21 cellular contexts compared by ENCODE assay signal in genomic region chr5:27742805-27743204, GRCh38.
DNase-seq lines count a peak whose midpoint lies in the region; ATAC-seq and TF ChIP-seq lines count a peak whose summit lies in the region.
"Had no signal": no experiment of that assay in that cellular context is flagged by ENCODE, and none has a peak within 500 bp of the region (broad histone marks: within the 10 kb centered on the region; RNA-seq: fewer than 3 reads in every experiment).

No MANE protein-coding gene starts in this region.

- H3K9ac ChIP-seq in SU-DHL-6 (ENCODE audit: low read length) = no peak overlapping the region
- H3K9ac ChIP-seq in neuronal stem cell (ENCODE audit: low read depth, low read length, poor library complexity) = no peak overlapping the region
- H3K9ac ChIP-seq: GM23248 had no signal

- H3K4me3 ChIP-seq in GM23338 (no peak overlapping the region), SU-DHL-6 (ENCODE audit: insufficient read depth, low read length, poor library complexity, severe bottlenecking) (no peak overlapping the region), neuronal stem cell (ENCODE audit: low read length in 2 of 2) (no peak overlapping the region)
- H3K4me3 ChIP-seq: GM23248 had no signal

- H3K4me1 ChIP-seq in GM23338 (ENCODE audit: insufficient read depth) (no peaks in the 10 kb centered on the region), neuronal stem cell (ENCODE audit: control insufficient read depth in 2 of 2, insufficient read depth in 1 of 2, low read depth in 1 of 2, low read length in 2 of 2) (no peaks in the 10 kb centered on the region)
- H3K4me1 ChIP-seq: BE2C had no signal

- ATAC-seq in GM23338 (no peak), GM21825 (IDR thresholded peaks at IDR 0.05; ENCODE audit: unreplicated experiment) (no peak)

- no peak overlapping the region for H2AK5ac ChIP-seq in neuronal stem cell (ENCODE audit: low read depth, low read length)

- no peak overlapping the region for H2BK120ac ChIP-seq in neuronal stem cell (ENCODE audit: low read depth, low read length)

- no peak overlapping the region for H4K91ac ChIP-seq in neuronal stem cell (ENCODE audit: low read depth, low read length, poor library complexity)

- intact Hi-C loops in posterior vena cava (cut with DNase I) = no loop called here

- H3K4me2 ChIP-seq in GM23338 (no peak overlapping the region), SU-DHL-6 (ENCODE audit: low read depth, low read length, poor library complexity, severe bottlenecking) (no peak overlapping the region), neuronal stem cell (ENCODE audit: insufficient read depth, low read length, poor library complexity, severe bottlenecking) (no peak overlapping the region)

- H3K9me2 ChIP-seq in GM23338 (ENCODE audit: insufficient read depth) (no peaks in the 10 kb centered on the region), SU-DHL-6 (replicated peaks; ENCODE audit: insufficient read depth, low read length) (no peaks in the 10 kb centered on the region)

- no peak overlapping the region for H3K4ac ChIP-seq in neuronal stem cell (ENCODE audit: low read length)

- no peaks in the 10 kb centered on the region for H3K79me1 ChIP-seq in neuronal stem cell (ENCODE audit: low read depth, low read length)

- H3K4me1 Mint-ChIP-seq in GM23338 = no peaks in the 10 kb centered on the region
- H3K4me1 Mint-ChIP-seq: CD4-positive, CD25-positive, alpha-beta regulatory T cell; CD8-positive, alpha-beta memory T cell; IgD-negative memory B cell had no signal

- H3K36me3 ChIP-seq in GM23338 (ENCODE audit: insufficient read depth) (no peaks in the 10 kb centered on the region), SU-DHL-6 (ENCODE audit: low read length) (no peaks in the 10 kb centered on the region), neuronal stem cell (replicated peaks in 1 of 2; ENCODE audit: control insufficient read depth in 2 of 2, insufficient read depth in 2 of 2, low read length in 2 of 2) (no peaks in the 10 kb centered on the region)
- H3K36me3 ChIP-seq: BE2C had no signal

- no peaks in the 10 kb centered on the region for H3K27me3 ChIP-seq in GM23338 (ENCODE audit: insufficient read depth)
- H3K27me3 ChIP-seq in SU-DHL-6 (ENCODE audit: low read length) = no peaks in the 10 kb centered on the region
- no peaks in the 10 kb centered on the region for H3K27me3 ChIP-seq in neuronal stem cell (ENCODE audit: control insufficient read depth in 3 of 3, insufficient read depth in 3 of 3, low read depth in 1 of 3, low read length in 3 of 3)
- H3K27me3 ChIP-seq: BE2C had no signal

- TF ChIP-seq CTCF in GM10266 (IDR thresholded peaks at IDR 0.05; ENCODE audit: control insufficient read depth, insufficient read depth, low read depth, missing control alignments) = no peak
- no peak for TF ChIP-seq CTCF in GM23338 (conservative IDR thresholded peaks at IDR 0.05; ENCODE audit: low read depth in 2 of 2)
- no peak for TF ChIP-seq CTCF in SU-DHL-6 (IDR thresholded peaks at IDR 0.05; ENCODE audit: insufficient read depth, low read length, poor library complexity, severe bottlenecking)

- no peak overlapping the region for H3K18ac ChIP-seq in neuronal stem cell (ENCODE audit: low read length)

- no CpG with 5 or more reads among the region's 6 CpGs for WGBS in neuronal stem cell (ENCODE audit: extremely low coverage in 2 of 2, insufficient read length in 2 of 2, insufficient replicate concordance in 1 of 2), 2 donors

- no peak overlapping the region for H3K4me3 Mint-ChIP-seq in GM23338
- H3K4me3 Mint-ChIP-seq: CD4-positive, CD25-positive, alpha-beta regulatory T cell; CD8-positive, alpha-beta memory T cell; IgD-negative memory B cell had no signal

- no peak overlapping the region for H3K14ac ChIP-seq in neuronal stem cell (ENCODE audit: low read length)

- H3K27ac Mint-ChIP-seq in GM23338 = no peak overlapping the region
- H3K27ac Mint-ChIP-seq: CD4-positive, CD25-positive, alpha-beta regulatory T cell; CD8-positive, alpha-beta memory T cell; IgD-negative memory B cell had no signal

- peaks cover 8% of the 10 kb centered on the region; the same call in 1 of the 3 replicates for H3K9me3 Mint-ChIP-seq in GM23338

- H4K20me1 ChIP-seq in GM23338 (replicated peaks; ENCODE audit: insufficient read depth) (no peaks in the 10 kb centered on the region), SU-DHL-6 (ENCODE audit: low read depth, low read length) (no peaks in the 10 kb centered on the region)

- H2BK15ac ChIP-seq in neuronal stem cell (ENCODE audit: low read length) = no peak overlapping the region

- H3K9me3 ChIP-seq in SU-DHL-6 (ENCODE audit: insufficient read depth, low read length) (no peaks in the 10 kb centered on the region), neuronal stem cell (replicated peaks in 1 of 2; ENCODE audit: control insufficient read depth in 2 of 2, insufficient read depth in 1 of 2, low read depth in 1 of 2, low read length in 2 of 2) (no peaks in the 10 kb centered on the region)
- H3K9me3 ChIP-seq: BE2C had no signal

- H3K79me2 ChIP-seq in GM23338 (replicated peaks; ENCODE audit: insufficient read depth) (no peaks in the 10 kb centered on the region), SU-DHL-6 (ENCODE audit: insufficient read depth, low read length) (no peaks in the 10 kb centered on the region)

- no peak overlapping the region for H2BK12ac ChIP-seq in neuronal stem cell (ENCODE audit: low read length)

- no peak overlapping the region for H2BK5ac ChIP-seq in neuronal stem cell (ENCODE audit: low read length)

- H3K27ac ChIP-seq in GM23338 (ENCODE audit: low read depth) (no peak overlapping the region), SU-DHL-6 (ENCODE audit: low read depth, low read length) (no peak overlapping the region), neuronal stem cell (replicated peaks; ENCODE audit: low read length) (no peak overlapping the region)
- H3K27ac ChIP-seq: GM23248, HL-60 had no signal

- H3F3A ChIP-seq in GM23338 (replicated peaks; ENCODE audit: low read depth) (no peaks in the 10 kb centered on the region), SU-DHL-6 (ENCODE audit: insufficient read depth) (no peaks in the 10 kb centered on the region)

- H3K27me3 Mint-ChIP-seq in GM23338 (ENCODE audit: insufficient read depth, low read depth, poor library complexity) = peaks cover 2% of the 10 kb centered on the region
- H3K27me3 Mint-ChIP-seq: CD4-positive, CD25-positive, alpha-beta regulatory T cell; CD8-positive, alpha-beta memory T cell; IgD-negative memory B cell had no signal

- H3K36me3 Mint-ChIP-seq in GM23338 (ENCODE audit: low read depth) = 0 out of 3 replicates have a peak, but pooled peaks cover 3% of the 10 kb centered on the region
- H3K36me3 Mint-ChIP-seq: CD4-positive, CD25-positive, alpha-beta regulatory T cell; CD8-positive, alpha-beta memory T cell had no signal

- H2AFZ ChIP-seq in GM23338 = peak overlapping the region; percentile 29; the same call in 1 of the 2 replicates
- H2AFZ ChIP-seq in SU-DHL-6 (ENCODE audit: low read depth, low read length, severe bottlenecking) = peak overlapping the region; percentile 61
- peak overlapping the region; percentile 48 for H2AFZ ChIP-seq in neuronal stem cell (ENCODE audit: low read length)
- H2AFZ ChIP-seq: GM23248 had no signal

- no peak overlapping the region for H3K23ac ChIP-seq in neuronal stem cell (ENCODE audit: low read depth, low read length, poor library complexity)

- H4K8ac ChIP-seq in neuronal stem cell (ENCODE audit: low read depth, low read length) = no peak overlapping the region

- DNase-seq in GM10266 (ENCODE audit: extremely low spot score) = peak; percentile 4
- DNase-seq in GM23338 (ENCODE audit: low spot score) = no peak
- DNase-seq in neuronal stem cell (ENCODE audit: low spot score) = no peak
- no peak for DNase-seq in posterior vena cava (ENCODE audit: low spot score)
- no peak for DNase-seq in activated CD8-positive, alpha-beta memory T cell treated with anti-CD3 and anti-CD28 coated beads, Interleukin-2, amount 50 U/mL, for 48 hours
- DNase-seq: ACHN; BE2C; C1 segment of cervical spinal cord; CD4-positive, CD25-positive, alpha-beta regulatory T cell; CD8-positive, alpha-beta memory T cell; COR-L47; DMS 273 treated with DMSO at 0.1 percent for 48 hours; DMS53; DND-41; EL; GM23248; HCEC 1CT had no signal

TF ChIP-seq in GM23338, 12 proteins besides CTCF, POLR2A, EP300 and RAD21 (continues in another document):
- TF ChIP-seq ETS1 (IDR thresholded peaks at IDR 0.05) (no peak), JUNB (IDR thresholded peaks at IDR 0.05; ENCODE audit: unreplicated experiment) (no peak), NANOG (IDR thresholded peaks at IDR 0.05; ENCODE audit: borderline replicate concordance) (no peak), REST (IDR thresholded peaks at IDR 0.05; ENCODE audit: unreplicated experiment) (no peak)
